ENCODE assay signal across 8 cellular contexts in genomic region chr5:98905857-98906688, GRCh38. TPM values are rescaled to one million over a fixed set of nuclear protein-coding genes. Genes with fewer than 3 reads are reported as not detected.
DNase-seq lines count a peak whose midpoint lies in the region.

No MANE protein-coding gene starts in this region.

- H4K5ac ChIP-seq in mesendoderm (ENCODE audit: low read length): no peak overlapping the region

- H3K4ac ChIP-seq in mesendoderm (ENCODE audit: low read depth, low read length): no peak overlapping the region

- H2BK5ac ChIP-seq in mesendoderm (ENCODE audit: low read length): no peak overlapping the region

- no peak overlapping the region for H2BK120ac ChIP-seq in mesendoderm (ENCODE audit: low read depth, low read length)

- peaks cover 2% of the 10 kb centered on the region for H3K36me3 ChIP-seq in mesendoderm (ENCODE audit: control insufficient read depth, insufficient read depth, low read length)

- no peak overlapping the region for H4K8ac ChIP-seq in mesendoderm (ENCODE audit: low read depth, low read length)

- no peak overlapping the region for H2AK5ac ChIP-seq in mesendoderm (ENCODE audit: low read length)

- peaks cover 3% of the 10 kb centered on the region for H3K79me1 ChIP-seq in mesendoderm (ENCODE audit: low read length)

- H3K4me3 ChIP-seq in mesendoderm (ENCODE audit: low read length): no peak overlapping the region

- H2BK15ac ChIP-seq in mesendoderm (replicated peaks; ENCODE audit: low read depth): no peak overlapping the region

- H3K4me2 ChIP-seq in mesendoderm (ENCODE audit: low read length): no peak overlapping the region

- H3K27me3 ChIP-seq in mesendoderm (ENCODE audit: insufficient read depth, low read length, poor library complexity): no peaks in the 10 kb centered on the region

- no peak overlapping the region for H3K56ac ChIP-seq in mesendoderm (ENCODE audit: low read length)

- H3K9ac ChIP-seq in mesendoderm (ENCODE audit: low read length): no peak overlapping the region

- peak; percentile 49 for DNase-seq in SIG-M5 treated with dmso at 0.1 percent for 504 hours (lab: John Stamatoyannopoulos, UW; ENCODE audit: unreplicated experiment)
- no peak for DNase-seq in SIG-M5 (lab: John Stamatoyannopoulos, UW)
- DNase-seq in HCEC 1CT: peak; percentile 50
- DNase-seq in NCI-H460 (ENCODE audit: extremely low read depth, low read depth): peak; percentile 48
- peak; percentile 30 for DNase-seq in cerebellum (ENCODE audit: low spot score)
- peak; percentile 59 for DNase-seq in mesendoderm
- no peak for DNase-seq in activated gamma-delta T cell (lab: John Stamatoyannopoulos, UW)
- DNase-seq in activated CD4-positive, alpha-beta T cell treated with anti-CD3 and anti-CD28 coated beads, Interleukin-2, amount 50 U/mL, for 4 hours: no peak

- peaks cover 9% of the 10 kb centered on the region for H3K79me2 ChIP-seq in mesendoderm (ENCODE audit: control insufficient read depth, insufficient read depth, low read length)

- no peak overlapping the region for H3K18ac ChIP-seq in mesendoderm (ENCODE audit: low read length)

- WGBS in mesendoderm (ENCODE audit: extremely low coverage, insufficient coverage, low lambda C conversion rate): no CpG with 5 or more reads among the region's 3 CpGs

- H3K23ac ChIP-seq in mesendoderm (ENCODE audit: low read length): no peak overlapping the region

- no peak overlapping the region for H3K27ac ChIP-seq in mesendoderm (ENCODE audit: low read depth, low read length)

- no peaks in the 10 kb centered on the region for H3K4me1 ChIP-seq in mesendoderm (ENCODE audit: control insufficient read depth, low read depth, low read length)

RNA-seq across cellular contexts. Expression of gene CHD1, which starts 22.7 kb away (rescaled TPM):
- total RNA-seq in NCI-H460 (2014; rRNA removed; shearing (Covaris generic)): 196 and 224 TPM in 2 replicates
- polyA plus RNA-seq in NCI-H460 (2014; cell fraction: nucleus; rRNA removed): 101 and 152 TPM in 2 replicates
- total RNA-seq in cerebellum: 108 TPM
- 36.8 TPM for polyA plus RNA-seq in mesendoderm (2013, experiment 1 of 2)
- polyA plus RNA-seq in mesendoderm (2013, experiment 2 of 2): 38.3 TPM

Comparison
In these comparisons a context has a peak if more than half of its experiments do, and no peak if none do; other contexts are left out.
1. DNase-seq: peak in SIG-M5 treated with dmso at 0.1 percent for 504 hours (single experiment), HCEC 1CT (single experiment), NCI-H460 (single experiment), cerebellum (single experiment) and mesendoderm (single experiment); none in SIG-M5 (single experiment), activated gamma-delta T cell (single experiment) and activated CD4-positive, alpha-beta T cell treated with anti-CD3 and anti-CD28 coated beads, Interleukin-2, amount 50 U/mL, for 4 hours (0 of 2).